Comparison of ENCODE assay signal across 1 cellular context in genomic region chr19:55252760-55253159, GRCh38.
TF ChIP-seq lines count a peak whose summit lies in the region.

No MANE protein-coding gene starts in this region.

TF ChIP-seq in GM12878, 131 proteins besides CTCF, POLR2A, EP300 and RAD21:
- TF ChIP-seq SREBF2 (IDR thresholded peaks at IDR 0.05; ENCODE audit: low read length): no peak
- TF ChIP-seq POLR2AphosphoS5 (IDR thresholded peaks at IDR 0.05; ENCODE audit: low read length): no peak
- TF ChIP-seq SKIL (IDR thresholded peaks at IDR 0.05; ENCODE audit: low read depth, poor library complexity, severe bottlenecking): no peak
- no peak for TF ChIP-seq GATAD2B (conservative IDR thresholded peaks at IDR 0.05; ENCODE audit: low read depth)
- no peak for TF ChIP-seq TCF7 (IDR thresholded peaks at IDR 0.05; ENCODE audit: borderline replicate concordance)
- TF ChIP-seq ZNF274 (IDR thresholded peaks at IDR 0.05; ENCODE audit: insufficient read depth, insufficient read length): no peak
- no peak for TF ChIP-seq NFIC (IDR thresholded peaks at IDR 0.05; ENCODE audit: low read depth, low read length)
